In genomic region chr1:161158316-161159016, GRCh38 we compare ENCODE assay signal across 1 cellular context.
TF ChIP-seq lines count a peak whose summit lies in the region.

No MANE protein-coding gene starts in this region.

TF ChIP-seq in WTC11, 78 proteins besides CTCF, POLR2A, EP300 and RAD21 (continued from another document):
- TF ChIP-seq, protein P1, sequence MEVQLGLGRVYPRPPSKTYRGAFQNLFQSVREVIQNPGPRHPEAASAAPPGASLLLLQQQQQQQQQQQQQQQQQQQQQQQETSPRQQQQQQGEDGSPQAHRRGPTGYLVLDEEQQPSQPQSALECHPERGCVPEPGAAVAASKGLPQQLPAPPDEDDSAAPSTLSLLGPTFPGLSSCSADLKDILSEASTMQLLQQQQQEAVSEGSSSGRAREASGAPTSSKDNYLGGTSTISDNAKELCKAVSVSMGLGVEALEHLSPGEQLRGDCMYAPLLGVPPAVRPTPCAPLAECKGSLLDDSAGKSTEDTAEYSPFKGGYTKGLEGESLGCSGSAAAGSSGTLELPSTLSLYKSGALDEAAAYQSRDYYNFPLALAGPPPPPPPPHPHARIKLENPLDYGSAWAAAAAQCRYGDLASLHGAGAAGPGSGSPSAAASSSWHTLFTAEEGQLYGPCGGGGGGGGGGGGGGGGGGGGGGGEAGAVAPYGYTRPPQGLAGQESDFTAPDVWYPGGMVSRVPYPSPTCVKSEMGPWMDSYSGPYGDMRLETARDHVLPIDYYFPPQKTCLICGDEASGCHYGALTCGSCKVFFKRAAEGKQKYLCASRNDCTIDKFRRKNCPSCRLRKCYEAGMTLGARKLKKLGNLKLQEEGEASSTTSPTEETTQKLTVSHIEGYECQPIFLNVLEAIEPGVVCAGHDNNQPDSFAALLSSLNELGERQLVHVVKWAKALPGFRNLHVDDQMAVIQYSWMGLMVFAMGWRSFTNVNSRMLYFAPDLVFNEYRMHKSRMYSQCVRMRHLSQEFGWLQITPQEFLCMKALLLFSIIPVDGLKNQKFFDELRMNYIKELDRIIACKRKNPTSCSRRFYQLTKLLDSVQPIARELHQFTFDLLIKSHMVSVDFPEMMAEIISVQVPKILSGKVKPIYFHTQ (CRISPR knock-in tag; IDR thresholded peaks at IDR 0.05): no peak
- no peak for TF ChIP-seq JAZF1 (CRISPR knock-in tag; IDR thresholded peaks at IDR 0.05)
- no peak for TF ChIP-seq GRHL2 (CRISPR knock-in tag; IDR thresholded peaks at IDR 0.05; ENCODE audit: insufficient replicate concordance, severe bottlenecking)
- TF ChIP-seq, protein P2, sequence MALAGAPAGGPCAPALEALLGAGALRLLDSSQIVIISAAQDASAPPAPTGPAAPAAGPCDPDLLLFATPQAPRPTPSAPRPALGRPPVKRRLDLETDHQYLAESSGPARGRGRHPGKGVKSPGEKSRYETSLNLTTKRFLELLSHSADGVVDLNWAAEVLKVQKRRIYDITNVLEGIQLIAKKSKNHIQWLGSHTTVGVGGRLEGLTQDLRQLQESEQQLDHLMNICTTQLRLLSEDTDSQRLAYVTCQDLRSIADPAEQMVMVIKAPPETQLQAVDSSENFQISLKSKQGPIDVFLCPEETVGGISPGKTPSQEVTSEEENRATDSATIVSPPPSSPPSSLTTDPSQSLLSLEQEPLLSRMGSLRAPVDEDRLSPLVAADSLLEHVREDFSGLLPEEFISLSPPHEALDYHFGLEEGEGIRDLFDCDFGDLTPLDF (CRISPR knock-in tag; IDR thresholded peaks at IDR 0.05): no peak
- no peak for TF ChIP-seq NFYB (CRISPR knock-in tag; conservative IDR thresholded peaks at IDR 0.05; ENCODE audit: low read depth)
- no peak for TF ChIP-seq HMGXB4 (CRISPR knock-in tag; IDR thresholded peaks at IDR 0.05)
